ENCODE assay signal across 8 cellular contexts in genomic region chr14:101761032-101761880, GRCh38. TPM values are rescaled to one million over a fixed set of nuclear protein-coding genes. Genes with fewer than 3 reads are reported as not detected.
DNase-seq lines count a peak whose midpoint lies in the region; ATAC-seq and TF ChIP-seq lines count a peak whose summit lies in the region.

Gene PPP2R5C, plus strand, starts transcription at chr14:101761709. Its CDS starts 185 bp downstream, at chr14:101761894.

- peak; percentile 22 for TF ChIP-seq POLR2A in GM18951 (IDR thresholded peaks at IDR 0.05; ENCODE audit: extremely low read depth, insufficient read depth, insufficient read length)

- H3K27ac ChIP-seq in AG04450 (ENCODE audit: low read depth, low read length): peak within 1 kb of the TSS; percentile 65

- CTCF ChIA-PET in AG04450 (lab: Charles Lee): interaction anchor here (0.7 kb wide), 1 partner anchor 10 kb away, joined by 13 read pairs; no protein-coding TSS in a partner anchor

- no peak for TF ChIP-seq CTCF in AG04450 (IDR thresholded peaks at IDR 0.05; ENCODE audit: low read depth, low read length)

- ATAC-seq in HG03196 (IDR thresholded peaks at IDR 0.05; ENCODE audit: unreplicated experiment): peak; percentile 51

- peak; percentile 68 for DNase-seq in AG04450 (ENCODE audit: low read depth, low spot score)
- peak; percentile 86 for DNase-seq in NCI-H460 (ENCODE audit: extremely low read depth, low read depth)
- DNase-seq in activated CD4-positive, alpha-beta T cell treated with anti-CD3 and anti-CD28 coated beads for 24 hours (ENCODE audit: low read depth in 2 of 2): peak; percentile 77 to 80
- peak; percentile 9 to 25 for DNase-seq in cerebellar nuclear complex (lab: John Stamatoyannopoulos, UW)
- DNase-seq in kidney glomerular epithelial cell (lab: John Stamatoyannopoulos, UW): peak; percentile 61
- DNase-seq in stimulated activated CD4-positive, alpha-beta T cell treated with anti-CD3 and anti-CD28 coated beads, Interleukin-15, amount 100 ng/mL, for 24 hours: peak; percentile 90

- peaks cover 7% of the 10 kb centered on the region for H3K27me3 ChIP-seq in AG04450 (ENCODE audit: control insufficient read depth, insufficient read depth, low read length)

- H3K9me3 ChIP-seq in AG04450 (ENCODE audit: control insufficient read depth, insufficient read depth, low read length): no peaks in the 10 kb centered on the region; the same call in none of the 2 replicates

- POLR2A ChIA-PET in AG04450 (lab: Yijun Ruan, JAX): interaction anchor here (0.7 to 1.0 kb wide), 3 partner anchors 48 to 269 kb away, joined by 3 to 5 read pairs (median 3); no protein-coding TSS in a partner anchor

- in situ Hi-C loops in GM18951 (cut with MboI; ENCODE audit: low sequenced_read_pairs, unreplicated experiment): loop anchor here (25.0 kb wide), 1 partner anchor 551 kb away; the partner anchor contains the start of genes MOK and ZNF839

- H3K4me3 ChIP-seq in AG04450 (ENCODE audit: low read depth, low read length): peak within 1 kb of the TSS; percentile 97

RNA-seq across cellular contexts. Expression of gene PPP2R5C, which starts in this region (rescaled TPM):
- 108 and 140 TPM in 2 replicates for polyA plus RNA-seq in AG04450 (2011; rRNA removed)
- 81.7 and 107 TPM in 2 replicates for polyA minus RNA-seq in AG04450 (2011; rRNA and poly(A)+ RNA removed)
- 352 TPM in 2 replicates for total RNA-seq in NCI-H460 (2014; rRNA removed; shearing (Covaris generic))
- 120 and 140 TPM in 2 replicates for polyA plus RNA-seq in NCI-H460 (2014; cell fraction: nucleus; rRNA removed)

Comparison
In these comparisons a context has a peak if more than half of its experiments do, and no peak if none do; other contexts are left out.
1. Peak in every context shown above with its lines: DNase-seq, ATAC-seq, H3K4me3 ChIP-seq and H3K27ac ChIP-seq.
2. DNase-seq: peak in every context shown above with its lines; median percentile 90 in stimulated activated CD4-positive, alpha-beta T cell treated with anti-CD3 and anti-CD28 coated beads, Interleukin-15, amount 100 ng/mL, for 24 hours; 86 in NCI-H460; 78 in activated CD4-positive, alpha-beta T cell treated with anti-CD3 and anti-CD28 coated beads for 24 hours; 68 in AG04450; 61 in kidney glomerular epithelial cell; 17 in cerebellar nuclear complex.